ENCODE assay signal across 8 cellular contexts in the genomic region with DNA sequence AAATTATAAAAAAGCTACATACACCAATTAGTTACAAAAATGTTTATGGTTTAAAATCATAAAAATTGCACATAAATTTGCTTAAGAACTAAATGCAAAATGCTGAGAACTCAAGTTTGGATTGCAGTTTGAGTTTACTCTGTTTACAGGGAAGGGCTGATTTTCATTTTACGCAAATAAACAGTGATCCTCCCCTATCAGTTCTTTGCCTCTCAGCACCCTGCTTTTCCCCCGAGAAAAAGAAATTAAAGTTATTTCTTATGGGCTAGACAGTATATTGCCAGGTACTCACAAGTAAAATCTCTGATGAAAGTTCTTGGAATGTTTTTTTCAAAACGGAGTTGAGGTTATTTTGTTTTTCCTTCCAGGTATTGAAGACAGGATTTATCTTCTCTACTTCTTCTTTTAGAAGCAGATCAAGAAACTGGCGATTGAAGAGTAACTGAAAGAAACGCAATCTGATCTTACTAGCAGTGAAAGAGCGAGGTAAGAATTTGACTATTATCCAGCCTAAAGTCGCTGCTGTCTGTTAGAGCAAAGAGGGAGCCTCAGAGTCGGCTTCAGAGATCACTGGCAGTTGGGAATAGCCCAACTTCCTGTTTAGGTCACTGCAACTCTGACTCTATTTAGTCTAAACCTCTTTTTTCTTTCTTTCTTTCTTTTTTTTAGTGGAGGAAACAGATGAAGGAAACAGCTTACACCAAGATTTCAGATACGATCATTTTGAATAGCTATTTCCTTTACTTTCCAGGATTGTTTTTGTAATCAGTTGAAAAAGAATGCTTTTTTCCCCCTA. TPM values are rescaled to one million over a fixed set of nuclear protein-coding genes. Genes with fewer than 3 reads are reported as not detected.
DNase-seq lines count a peak whose midpoint lies in the region; ATAC-seq and TF ChIP-seq lines count a peak whose summit lies in the region.

TSS of gene TFPI (minus strand) at position 528 of the 796 bp plus-strand sequence. CDS start 50,667 bp downstream, outside the sequence.

- TF ChIP-seq CTCF in CD14-positive monocyte (IDR thresholded peaks at IDR 0.05), result no peak
- no peak for TF ChIP-seq CTCF in colonic mucosa (IDR thresholded peaks at IDR 0.05)
- no peak for TF ChIP-seq CTCF in right lobe of liver (IDR thresholded peaks at IDR 0.05)
- no peak for TF ChIP-seq CTCF in tibial artery (IDR thresholded peaks at IDR 0.05)

- H3K9me3 ChIP-seq in MG63, result no peaks in the 10 kb centered on the region
- H3K9me3 ChIP-seq in colonic mucosa, result no peaks in the 10 kb centered on the region
- H3K9me3 ChIP-seq in right lobe of liver, result no peaks in the 10 kb centered on the region
- H3K9me3 ChIP-seq in tibial artery, result no peaks in the 10 kb centered on the region

- WGBS in right lobe of liver (ENCODE audit: insufficient coverage, low coverage, low lambda C conversion rate, missing lambda C conversion rate), result under 1% methylated on average over 9 of the region's 9 CpGs

- peak within 1 kb of the TSS; percentile 67 for H3K4me3 ChIP-seq in MG63
- peak within 1 kb of the TSS; percentile 23 for H3K4me3 ChIP-seq in colonic mucosa
- H3K4me3 ChIP-seq in right lobe of liver, result peak within 1 kb of the TSS; percentile 29 to 53 (median 49)
- H3K4me3 ChIP-seq in tibial artery, result peak within 1 kb of the TSS; percentile 60 to 65

- no peaks in the 10 kb centered on the region for H3K36me3 Mint-ChIP-seq in CD14-positive monocyte

- H3K27me3 ChIP-seq in MG63 (no peaks in the 10 kb centered on the region), colonic mucosa (no peaks in the 10 kb centered on the region), right lobe of liver (no peaks in the 10 kb centered on the region), tibial artery (no peaks in the 10 kb centered on the region)

- peak within 1 kb of the TSS; percentile 70 to 92 for H3K4me3 Mint-ChIP-seq in CD14-positive monocyte

- peaks cover 2% of the 10 kb centered on the region; the same call in 1 of the 2 replicates for H3K36me3 ChIP-seq in MG63
- H3K36me3 ChIP-seq in colonic mucosa, result no peaks in the 10 kb centered on the region
- no peaks in the 10 kb centered on the region for H3K36me3 ChIP-seq in right lobe of liver
- H3K36me3 ChIP-seq in tibial artery, result no peaks in the 10 kb centered on the region

- peak; percentile 76 for TF ChIP-seq POLR2A in right lobe of liver (IDR thresholded peaks at IDR 0.05)

- peaks cover 5 to 11% (median 10%) of the 10 kb centered on the region in 7 donors for H3K9me3 Mint-ChIP-seq in CD14-positive monocyte

- H3K4me1 ChIP-seq in colonic mucosa (no peaks in the 10 kb centered on the region), right lobe of liver (peaks cover 0 to 9% (median 0%) of the 10 kb centered on the region in 4 donors), tibial artery (peaks cover 0 to 41% (median 5%) of the 10 kb centered on the region in 4 donors)

- H3K4me1 Mint-ChIP-seq in CD14-positive monocyte, result peaks cover 13% of the 10 kb centered on the region

- H3K27ac Mint-ChIP-seq in CD14-positive monocyte, result peak within 1 kb of the TSS in 3 of 7 donors; percentile 31 to 69 (median 63)

- peaks cover 0 to 3% (median 0%) of the 10 kb centered on the region in 3 donors for H3K27me3 Mint-ChIP-seq in CD14-positive monocyte (ENCODE audit: low read depth in 3 of 3)

- no peak for DNase-seq in CD14-positive monocyte (ENCODE audit: low spot score)
- peak; percentile 53 for DNase-seq in MG63
- peak; percentile 30 for DNase-seq in colonic mucosa
- peak in 2 of 3 donors; percentile 25 to 67 for DNase-seq in right lobe of liver
- peak in 1 of 2 donors; percentile 58 for DNase-seq in tibial artery
- DNase-seq in activated CD4-positive, CD25-positive, alpha-beta regulatory T cell treated with anti-CD3 and anti-CD28 coated beads, Interleukin-2, amount 50 U/mL, for 72 hours, result no peak
- DNase-seq in T1000 (lab: John Stamatoyannopoulos, UW), result no peak
- DNase-seq in NCI-H1105 (lab: John Stamatoyannopoulos, UW), result no peak

- ATAC-seq in right lobe of liver, result peak; percentile 75 to 87 (median 80)

- H3K27ac ChIP-seq in colonic mucosa, result peak within 1 kb of the TSS; percentile 20
- H3K27ac ChIP-seq in right lobe of liver, result peak within 1 kb of the TSS; percentile 86 to 97 (median 93)
- peak within 1 kb of the TSS; percentile 77 to 80 for H3K27ac ChIP-seq in tibial artery

- intact Hi-C loops in CD14-positive monocyte (cut with micrococcal nuclease) (no loop called here), colonic mucosa (cut with DNase I) (no loop called here), right lobe of liver (cut with DNase I) (no loop called here), tibial artery (cut with DNase I; ENCODE audit: low total_unique reads) (no loop called here)

- H3K9ac ChIP-seq in colonic mucosa (ENCODE audit: low read depth in 2 of 2, low read length in 2 of 2), result peak within 1 kb of the TSS in 1 of 2 donors; percentile 62

RNA-seq across cellular contexts. Expression of gene TFPI, which starts in this region (rescaled TPM):
- under 1 TPM in 1 of 2 donors, not detected in 1; 0.46 TPM for polyA plus RNA-seq in CD14-positive monocyte
- total RNA-seq in MG63 (2014; rRNA removed; shearing (Covaris generic); ENCODE audit: low replicate concordance), result 12.0 and 15.0 TPM in 2 replicates
- total RNA-seq in colonic mucosa (10 to 100 TPM in 1 of 2 donors, 1 to 10 TPM in 1; 8.8 to 23.4 TPM), right lobe of liver (100 to 1,000 TPM; 145 to 223 (median 189) TPM)

Comparison
In these comparisons a context has a peak if more than half of its experiments do, and no peak if none do; other contexts are left out.
1. DNase-seq: peak in MG63 (single experiment), colonic mucosa (single experiment) and right lobe of liver (2 of 3); none in CD14-positive monocyte (single experiment), activated CD4-positive, CD25-positive, alpha-beta regulatory T cell treated with anti-CD3 and anti-CD28 coated beads, Interleukin-2, amount 50 U/mL, for 72 hours (single experiment), T1000 (single experiment) and NCI-H1105 (single experiment).
2. H3K27ac ChIP-seq: peak in every context shown above with its lines; median percentile 93 in right lobe of liver; 78 in tibial artery; 20 in colonic mucosa.
3. Peak in every context shown above with its lines, with median percentiles within 50 percentile points of each other: H3K4me3 ChIP-seq.